Comparison of ENCODE assay signal across 16 cellular contexts in the genomic region with DNA sequence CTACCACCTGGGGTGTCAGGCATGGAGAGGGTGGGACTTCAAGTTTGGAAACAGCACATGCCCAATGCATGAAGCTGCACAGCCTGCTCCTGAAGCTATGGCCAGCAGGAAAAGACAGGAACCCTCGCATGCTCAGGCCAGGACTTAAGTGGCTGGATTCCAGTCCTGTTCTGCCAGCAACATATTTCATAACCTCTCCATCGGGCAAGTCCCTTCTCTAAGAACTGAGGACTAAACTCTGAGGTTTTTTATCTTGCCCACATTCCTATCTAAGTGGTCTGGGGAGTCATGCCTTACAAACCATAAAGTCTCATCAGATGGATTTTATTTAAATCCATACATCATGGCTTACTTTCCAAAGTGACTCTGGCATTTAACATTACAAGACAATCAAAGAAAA. TPM values are rescaled to one million over a fixed set of nuclear protein-coding genes. Genes with fewer than 3 reads are reported as not detected.
DNase-seq lines count a peak whose midpoint lies in the region; ATAC-seq, FAIRE-seq and TF ChIP-seq lines count a peak whose summit lies in the region.
"Had no signal": no experiment of that assay in that cellular context is flagged by ENCODE, and none has a peak within 500 bp of the region (broad histone marks: within the 10 kb centered on the region; RNA-seq: fewer than 3 reads in every experiment).

No MANE protein-coding gene starts in this region.

- no peaks in the 10 kb centered on the region for H3K9me3 ChIP-seq in lung (ENCODE audit: control insufficient read depth in 2 of 2, insufficient read depth in 1 of 2, low read length in 1 of 2)
- H3K9me3 ChIP-seq: body of pancreas, spleen had no signal

- no peak for FAIRE-seq in RCC 7860 (lab: Jason Lieb, UNC)
- FAIRE-seq: endothelial cell of umbilical vein had no signal

- DNase-seq in AG20443 (ENCODE audit: low spot score) (peak; percentile 87), RCC 7860 (ENCODE audit: low spot score) (peak; percentile 48), fibroblast of gingiva (ENCODE audit: low read depth) (peak; percentile 89), lung (ENCODE audit: low spot score) (peak; percentile 43), occipital lobe (lab: John Stamatoyannopoulos, UW) (no peak), GOT3 (lab: John Stamatoyannopoulos, UW) (no peak)
- DNase-seq: activated B cell treated with CpG ODN at 0.5 μM for 24 hours; activated T-cell treated with anti-CD3 and anti-CD28 coated beads, Interleukin-2, amount 50 U/mL, for 72 hours; body of pancreas; NCI-H510A; spleen had no signal

- TF ChIP-seq CTCF in lung (IDR thresholded peaks at IDR 0.05; ENCODE audit: control extremely low read depth, extremely low read depth): no peak

- no peak overlapping the region for H3K27ac ChIP-seq in lung (ENCODE audit: low read depth in 1 of 2, low read length in 1 of 2)
- H3K27ac ChIP-seq: BLaER1 treated with 17β-estradiol and CSF1 and Interleukin-3, amounts not matched to agents 10 nM and 100 nM; body of pancreas; HL-60; spleen had no signal

- H3K4me1 ChIP-seq in lung (ENCODE audit: control insufficient read depth in 2 of 2, insufficient read depth in 2 of 2, low read length in 2 of 2): no peaks in the 10 kb centered on the region
- H3K4me1 ChIP-seq: BLaER1 treated with 17β-estradiol and CSF1 and Interleukin-3, amounts not matched to agents 10 nM and 100 nM; body of pancreas; spleen had no signal

- no peaks in the 10 kb centered on the region for H3K36me3 ChIP-seq in lung (ENCODE audit: control insufficient read depth in 2 of 2, insufficient read depth in 2 of 2, low read length in 2 of 2)
- H3K36me3 ChIP-seq: BLaER1 treated with 17β-estradiol and CSF1 and Interleukin-3, amounts not matched to agents 10 nM and 100 nM; spleen had no signal

- 35 to 67% methylated on average over 2 of the region's 2 CpGs for WGBS in lung, 2 donors

- peak; percentile 85 for ATAC-seq in lung (ENCODE audit: insufficient read depth, low FRiP score)
- no peak for ATAC-seq in HG03039 (IDR thresholded peaks at IDR 0.05; ENCODE audit: unreplicated experiment)
- ATAC-seq in activated CD4-positive, CD25-positive, alpha-beta regulatory T cell treated with anti-CD3 and anti-CD28 coated beads, Interleukin-2, amount 50 U/mL, for 24 hours: no peak
- ATAC-seq: activated T-cell treated with anti-CD3 and anti-CD28 coated beads, Interleukin-2, amount 50 U/mL, for 72 hours; body of pancreas had no signal

- no peak overlapping the region for H3K4me3 ChIP-seq in lung
- H3K4me3 ChIP-seq: BLaER1 treated with 17β-estradiol and CSF1 and Interleukin-3, amounts not matched to agents 10 nM and 100 nM; body of pancreas; spleen had no signal

- no peaks in the 10 kb centered on the region for H3K27me3 ChIP-seq in lung (ENCODE audit: control insufficient read depth, insufficient read depth)
- H3K27me3 ChIP-seq: BLaER1 treated with 17β-estradiol and CSF1 and Interleukin-3, amounts not matched to agents 10 nM and 100 nM; body of pancreas; spleen had no signal

RNA-seq across cellular contexts. Expression of a gene that starts 27.5 kb away (rescaled TPM):
- total RNA-seq in lung (10 to 100 TPM; 14.5 to 32.8 TPM), occipital lobe (73.2 TPM)
- 1 to 10 TPM; 3.7 to 4.9 TPM for polyA plus RNA-seq in lung

Comparison
In these comparisons a context has a peak if more than half of its experiments do, and no peak if none do; other contexts are left out.
1. DNase-seq: peak in AG20443 (single experiment), RCC 7860 (single experiment), fibroblast of gingiva (single experiment) and lung (single experiment); none in occipital lobe (single experiment) and GOT3 (single experiment).